ENCODE assay signal across 9 cellular contexts in genomic region chr10:5466451-5466996, GRCh38. TPM values are rescaled to one million over a fixed set of nuclear protein-coding genes. Genes with fewer than 3 reads are reported as not detected.
DNase-seq lines count a peak whose midpoint lies in the region; ATAC-seq, FAIRE-seq and TF ChIP-seq lines count a peak whose summit lies in the region.
"Had no signal": no experiment of that assay in that cellular context is flagged by ENCODE, and none has a peak within 500 bp of the region (broad histone marks: within the 10 kb centered on the region; RNA-seq: fewer than 3 reads in every experiment).

No MANE protein-coding gene starts in this region.

- no peaks in the 10 kb centered on the region for H3K9me3 ChIP-seq in cardiac muscle cell (ENCODE audit: low read depth)
- H3K9me3 ChIP-seq in right atrium auricular region, result peaks cover 0 to 12% of the 10 kb centered on the region in 2 donors
- H3K9me3 ChIP-seq in ascending aorta, result no peaks in the 10 kb centered on the region

- H3K4me1 ChIP-seq in cardiac muscle cell (ENCODE audit: low read depth) (peaks cover 18% of the 10 kb centered on the region), right atrium auricular region (no peaks in the 10 kb centered on the region), ascending aorta (peaks cover 0 to 16% of the 10 kb centered on the region in 2 donors), urinary bladder (ENCODE audit: insufficient read depth) (peaks cover 2% of the 10 kb centered on the region)

- H3K36me3 ChIP-seq in cardiac muscle cell, result no peaks in the 10 kb centered on the region
- no peaks in the 10 kb centered on the region for H3K36me3 ChIP-seq in right atrium auricular region
- no peaks in the 10 kb centered on the region for H3K36me3 ChIP-seq in ascending aorta
- H3K36me3 ChIP-seq in urinary bladder (ENCODE audit: insufficient read depth), result no peaks in the 10 kb centered on the region

- DNase-seq in cardiac muscle cell (ENCODE audit: low read depth in 1 of 2, low spot score in 1 of 2) (peak; percentile 26 to 87), right atrium auricular region (ENCODE audit: low spot score) (no peak), ascending aorta (ENCODE audit: low spot score in 2 of 2) (no peak), left lobe of liver (ENCODE audit: low spot score) (peak; percentile 68), erythroblast (lab: John Stamatoyannopoulos, UW) (no peak), H54 (ENCODE audit: insufficient read length, low spot score) (no peak), GM12891 (ENCODE audit: insufficient read length, low spot score) (no peak)
- DNase-seq: C1 segment of cervical spinal cord had no signal

- H3K27ac ChIP-seq in cardiac muscle cell (peak overlapping the region; percentile 54), right atrium auricular region (no peak overlapping the region), ascending aorta (peak overlapping the region; percentile 71), urinary bladder (ENCODE audit: low read depth) (peak overlapping the region; percentile 66)

- intact Hi-C loops in ascending aorta (cut with DNase I), result loop anchor here (5.0 kb wide), 1 partner anchor 66 kb away; no protein-coding TSS in a partner anchor

- ATAC-seq in left lobe of liver, result peak; percentile 73

- 19% methylated on average over 11 of the region's 11 CpGs for whole genome bisulfite sequencing in urinary bladder

- TF ChIP-seq CTCF in cardiac muscle cell (IDR thresholded peaks at IDR 0.05; ENCODE audit: low read depth, low read length), result no peak
- TF ChIP-seq CTCF in right atrium auricular region (IDR thresholded peaks at IDR 0.05), result no peak
- TF ChIP-seq CTCF in ascending aorta (IDR thresholded peaks at IDR 0.05), result no peak

- H3K27me3 ChIP-seq in cardiac muscle cell (no peaks in the 10 kb centered on the region), right atrium auricular region (no peaks in the 10 kb centered on the region), ascending aorta (no peaks in the 10 kb centered on the region)

- FAIRE-seq in H54 (lab: Jason Lieb, UNC) (no peak), GM12891 (lab: Jason Lieb, UNC) (no peak)

- no peak for TF ChIP-seq POLR2A in erythroblast (IDR thresholded peaks at IDR 0.05; ENCODE audit: low read length)
- no peak for TF ChIP-seq POLR2A in H54 (IDR thresholded peaks at IDR 0.05; ENCODE audit: low read depth, low read length)
- TF ChIP-seq POLR2A in GM12891 (IDR thresholded peaks at IDR 0.05; ENCODE audit: low read depth, low read length), result no peak

- H3K4me3 ChIP-seq in cardiac muscle cell (no peak overlapping the region), right atrium auricular region (no peak overlapping the region), ascending aorta (no peak overlapping the region), urinary bladder (ENCODE audit: low read depth, low read length) (no peak overlapping the region)

TF ChIP-seq in GM12891, 5 proteins besides CTCF, POLR2A, EP300 and RAD21:
- TF ChIP-seq SPI1 (IDR thresholded peaks at IDR 0.05; ENCODE audit: low read depth, low read length), result no peak
- TF ChIP-seq POU2F2 (IDR thresholded peaks at IDR 0.05; ENCODE audit: low read depth, low read length), result no peak
- no peak for TF ChIP-seq PAX5 (IDR thresholded peaks at IDR 0.05; ENCODE audit: insufficient read depth, low read length, severe bottlenecking)
- TF ChIP-seq TAF1 (IDR thresholded peaks at IDR 0.05; ENCODE audit: low read depth, low read length), result no peak
- TF ChIP-seq POLR2AphosphoS5 (IDR thresholded peaks at IDR 0.05; ENCODE audit: low read depth, low read length), result no peak
TF ChIP-seq in GM12891: peak in this region for 0.

RNA-seq across cellular contexts. Expression of gene CALML5, which starts 32.8 kb away (rescaled TPM):
- total RNA-seq in cardiac muscle cell (not detected in 2 replicates), right atrium auricular region (not detected), ascending aorta (not detected), left lobe of liver (not detected), urinary bladder (not detected)
- polyA plus RNA-seq in cardiac muscle cell (not detected in 2 replicates), urinary bladder (not detected)
- not detected for polyA plus RNA-seq in GM12891 (2012; ENCODE audit: low read depth, missing spikeins)

RNA-seq across cellular contexts. Expression of gene NET1, which starts 54.2 kb away (rescaled TPM):
- 25.5 and 29.5 TPM in 2 replicates for total RNA-seq in cardiac muscle cell
- 20.0 and 36.0 TPM in 2 replicates for polyA plus RNA-seq in cardiac muscle cell
- total RNA-seq in right atrium auricular region, result 10 to 100 TPM; 12.8 to 19.8 TPM
- 95.9 TPM for total RNA-seq in ascending aorta
- 58.9 TPM for total RNA-seq in left lobe of liver
- total RNA-seq in urinary bladder, result 108 TPM
- 54.0 TPM for polyA plus RNA-seq in urinary bladder
- 11.7 TPM for polyA plus RNA-seq in GM12891 (2012; ENCODE audit: low read depth, missing spikeins)

RNA-seq across cellular contexts. Expression of gene CALML3, which starts 58.2 kb away (rescaled TPM):
- total RNA-seq in cardiac muscle cell (0.04 TPM in 1 of 2 replicates, not detected in the other), right atrium auricular region (not detected), ascending aorta (not detected), left lobe of liver (not detected), urinary bladder (not detected)
- polyA plus RNA-seq in cardiac muscle cell (not detected in 2 replicates), urinary bladder (not detected)
- not detected for polyA plus RNA-seq in GM12891 (2012; ENCODE audit: low read depth, missing spikeins)

Comparison
In these comparisons a context has a peak if more than half of its experiments do, and no peak if none do; other contexts are left out.
1. DNase-seq: peak in cardiac muscle cell (2 of 2) and left lobe of liver (single experiment); none in right atrium auricular region (single experiment), ascending aorta (0 of 2), erythroblast (0 of 2), H54 (single experiment) and GM12891 (single experiment).
2. H3K27ac ChIP-seq: peak in cardiac muscle cell (single experiment), ascending aorta (2 of 2) and urinary bladder (single experiment); none in right atrium auricular region (0 of 2).